ENCODE assay signal across 30 cellular contexts in genomic region chr14:75909630-75910029, GRCh38.
"Had no signal": no experiment of that assay in that cellular context is flagged by ENCODE, and none has a peak within 500 bp of the region (broad histone marks: within the 10 kb centered on the region; RNA-seq: fewer than 3 reads in every experiment).

No MANE protein-coding gene starts in this region.

- DNase-seq: activated CD4-positive, alpha-beta T cell treated with anti-CD3 and anti-CD28 coated beads, Interleukin-2, amount 10 ng/mL, durations not matched to agents 24 days and 14 days; activated CD4-positive, CD25-positive, alpha-beta regulatory T cell treated with anti-CD3 and anti-CD28 coated beads, Interleukin-2, amount 50 U/mL, for 72 hours; activated CD8-positive, alpha-beta T cell treated with anti-CD3 and anti-CD28 coated beads for 36 hours; activated naive CD4-positive, alpha-beta T cell treated with Interleukin-2 at 50 U/mL for 16 hours; activated T-cell treated with anti-CD3 and anti-CD28 coated beads, Interleukin-2, amount 50 U/mL, for 4 hours; anterior cingulate cortex; cerebellar nuclear complex; colonic mucosa; effector CD8-positive, alpha-beta T cell; glutamatergic neuron; left lung; lower lobe of right lung; mesenchymal stem cell; natural killer cell; retina; sigmoid colon; small intestine; stimulated activated CD4-positive, alpha-beta T cell treated with anti-CD3 and anti-CD28 coated beads, Interleukin-4, amount 100 ng/mL, for 24 hours; stimulated activated CD8-positive, alpha-beta memory T cell treated with anti-CD3 and anti-CD28 coated beads, Interleukin-4, amount 100 ng/mL, for 48 hours; stimulated activated naive CD8-positive, alpha-beta T cell treated with anti-CD3 and anti-CD28 coated beads, Interleukin-15, amount 100 ng/mL, for 72 hours; substantia nigra; T1000; thyroid gland; upper lobe of right lung; WERI-Rb-1 had no signal

- H3K27me3 ChIP-seq: cardiac muscle cell, colonic mucosa, left lung, sigmoid colon, thyroid gland, upper lobe of right lung had no signal

- H3K27ac ChIP-seq: cardiac muscle cell, left lung, lower lobe of right lung, sigmoid colon, thyroid gland, upper lobe of right lung, WERI-Rb-1 had no signal

- H3K9me3 ChIP-seq: colonic mucosa, left lung, lower lobe of right lung, sigmoid colon, thyroid gland, upper lobe of right lung had no signal

- H3K4me1 ChIP-seq: thyroid gland had no signal

- H3K27ac Mint-ChIP-seq: activated CD4-positive, alpha-beta T cell treated with anti-CD3 and anti-CD28 coated beads, Interleukin-2, amount 10 ng/mL, durations not matched to agents 24 days and 14 days; activated CD8-positive, alpha-beta T cell treated with anti-CD3 and anti-CD28 coated beads for 36 hours; activated naive CD8-positive, alpha-beta T cell; activated T-helper 2 cell treated with anti-CD3 and anti-CD28 coated beads, Interferon-gamma antibody, Interleukin-2, Interleukin-4, amounts not matched to agents 10 μg/mL and 5 μg/mL and 100 μg/mL, durations not matched to agents 14 hours and 24 hours and 36 hours; natural killer cell; stimulated activated memory B cell treated with anti-CD40 and anti-IgM and Interleukin-4, amounts not matched to agents 10 μg/mL and 1 μg/mL and 100 μg/mL, for 72 hours; stimulated activated naive CD8-positive, alpha-beta T cell treated with anti-CD3 and anti-CD28 coated beads, Interleukin-15, amount 100 ng/mL, for 72 hours; T-helper 1 cell treated with Interleukin-12 subunit alpha and Interleukin-12 subunit beta and Interleukin-4 antibody, amounts not matched to agents 30 μg/mL and 1 μg/mL, for 36 hours had no signal

- H3K9me3 Mint-ChIP-seq: activated CD4-positive, alpha-beta T cell treated with anti-CD3 and anti-CD28 coated beads, Interleukin-2, amount 10 ng/mL, durations not matched to agents 24 days and 14 days; activated CD8-positive, alpha-beta T cell treated with anti-CD3 and anti-CD28 coated beads for 36 hours; activated T-cell treated with anti-CD3 and anti-CD28 coated beads, Interleukin-2, amount 50 U/mL, for 4 hours; activated T-helper 2 cell treated with anti-CD3 and anti-CD28 coated beads, Interferon-gamma antibody, Interleukin-2, Interleukin-4, amounts not matched to agents 10 μg/mL and 5 μg/mL and 100 μg/mL, durations not matched to agents 14 hours and 24 hours and 36 hours; natural killer cell; stimulated activated memory B cell treated with anti-CD40 and anti-IgM and Interleukin-4, amounts not matched to agents 10 μg/mL and 1 μg/mL and 100 μg/mL, for 72 hours; stimulated activated naive CD8-positive, alpha-beta T cell treated with anti-CD3 and anti-CD28 coated beads, Interleukin-15, amount 100 ng/mL, for 72 hours; T-helper 1 cell treated with Interleukin-12 subunit alpha and Interleukin-12 subunit beta and Interleukin-4 antibody, amounts not matched to agents 30 μg/mL and 1 μg/mL, for 36 hours had no signal

- H3K36me3 Mint-ChIP-seq: natural killer cell had no signal

- H3K4me1 Mint-ChIP-seq: activated CD4-positive, alpha-beta T cell treated with anti-CD3 and anti-CD28 coated beads, Interleukin-2, amount 10 ng/mL, durations not matched to agents 24 days and 14 days; natural killer cell; stimulated activated memory B cell treated with anti-CD40 and anti-IgM and Interleukin-4, amounts not matched to agents 10 μg/mL and 1 μg/mL and 100 μg/mL, for 72 hours; stimulated activated naive CD8-positive, alpha-beta T cell treated with anti-CD3 and anti-CD28 coated beads, Interleukin-15, amount 100 ng/mL, for 72 hours had no signal

- H3K4me3 Mint-ChIP-seq: activated CD4-positive, alpha-beta T cell treated with anti-CD3 and anti-CD28 coated beads, Interleukin-2, amount 10 ng/mL, durations not matched to agents 24 days and 14 days; activated CD8-positive, alpha-beta T cell treated with anti-CD3 and anti-CD28 coated beads for 36 hours; activated naive CD8-positive, alpha-beta T cell; activated T-cell treated with anti-CD3 and anti-CD28 coated beads, Interleukin-2, amount 50 U/mL, for 4 hours; natural killer cell; stimulated activated memory B cell treated with anti-CD40 and anti-IgM and Interleukin-4, amounts not matched to agents 10 μg/mL and 1 μg/mL and 100 μg/mL, for 72 hours; stimulated activated naive CD8-positive, alpha-beta T cell treated with anti-CD3 and anti-CD28 coated beads, Interleukin-15, amount 100 ng/mL, for 72 hours; T-helper 1 cell treated with Interleukin-12 subunit alpha and Interleukin-12 subunit beta and Interleukin-4 antibody, amounts not matched to agents 30 μg/mL and 1 μg/mL, for 36 hours had no signal

- H3K4me3 ChIP-seq: cardiac muscle cell, colonic mucosa, left lung, lower lobe of right lung, sigmoid colon, thyroid gland, upper lobe of right lung had no signal

- H3K27me3 Mint-ChIP-seq: activated CD4-positive, alpha-beta T cell treated with anti-CD3 and anti-CD28 coated beads, Interleukin-2, amount 10 ng/mL, durations not matched to agents 24 days and 14 days; activated CD8-positive, alpha-beta T cell treated with anti-CD3 and anti-CD28 coated beads for 36 hours; activated naive CD8-positive, alpha-beta T cell; stimulated activated memory B cell treated with anti-CD40 and anti-IgM and Interleukin-4, amounts not matched to agents 10 μg/mL and 1 μg/mL and 100 μg/mL, for 72 hours; stimulated activated naive CD8-positive, alpha-beta T cell treated with anti-CD3 and anti-CD28 coated beads, Interleukin-15, amount 100 ng/mL, for 72 hours had no signal

- ATAC-seq: activated CD8-positive, alpha-beta T cell treated with anti-CD3 and anti-CD28 coated beads for 36 hours; activated T-cell treated with anti-CD3 and anti-CD28 coated beads, Interleukin-2, amount 50 U/mL, for 4 hours; left lung; lower lobe of right lung; natural killer cell; stimulated activated memory B cell treated with anti-CD40 and anti-IgM and Interleukin-4, amounts not matched to agents 10 μg/mL and 1 μg/mL and 100 μg/mL, for 72 hours; stimulated activated naive CD8-positive, alpha-beta T cell treated with anti-CD3 and anti-CD28 coated beads, Interleukin-15, amount 100 ng/mL, for 72 hours; upper lobe of right lung had no signal

- H3K36me3 ChIP-seq: cardiac muscle cell, colonic mucosa, lower lobe of right lung, thyroid gland, upper lobe of right lung had no signal
